2 cellular contexts compared by ENCODE assay signal in the genomic region with DNA sequence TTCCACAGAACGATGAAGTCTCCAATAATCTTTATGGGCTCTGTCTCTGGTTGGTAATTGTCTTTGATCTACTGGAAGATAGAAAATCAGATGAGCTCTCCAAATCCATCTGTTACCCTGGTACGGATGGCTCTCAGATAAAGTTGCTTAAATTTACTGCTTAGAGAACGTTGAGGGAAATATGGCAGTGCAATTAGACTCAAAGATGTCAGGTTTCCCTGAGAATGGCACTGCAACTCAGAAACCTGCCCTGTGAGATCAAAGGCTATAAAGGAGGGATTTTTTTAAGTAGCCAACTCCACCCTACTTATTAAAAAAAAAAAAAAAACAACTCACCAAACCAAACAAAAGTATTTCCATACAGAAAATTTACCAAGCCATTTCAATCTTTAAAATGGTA.
TF ChIP-seq lines count a peak whose summit lies in the region.

No MANE protein-coding gene starts in this region.

TF ChIP-seq in WTC11, 78 proteins besides CTCF, POLR2A, EP300 and RAD21 (continues in another document):
- TF ChIP-seq, protein P1, sequence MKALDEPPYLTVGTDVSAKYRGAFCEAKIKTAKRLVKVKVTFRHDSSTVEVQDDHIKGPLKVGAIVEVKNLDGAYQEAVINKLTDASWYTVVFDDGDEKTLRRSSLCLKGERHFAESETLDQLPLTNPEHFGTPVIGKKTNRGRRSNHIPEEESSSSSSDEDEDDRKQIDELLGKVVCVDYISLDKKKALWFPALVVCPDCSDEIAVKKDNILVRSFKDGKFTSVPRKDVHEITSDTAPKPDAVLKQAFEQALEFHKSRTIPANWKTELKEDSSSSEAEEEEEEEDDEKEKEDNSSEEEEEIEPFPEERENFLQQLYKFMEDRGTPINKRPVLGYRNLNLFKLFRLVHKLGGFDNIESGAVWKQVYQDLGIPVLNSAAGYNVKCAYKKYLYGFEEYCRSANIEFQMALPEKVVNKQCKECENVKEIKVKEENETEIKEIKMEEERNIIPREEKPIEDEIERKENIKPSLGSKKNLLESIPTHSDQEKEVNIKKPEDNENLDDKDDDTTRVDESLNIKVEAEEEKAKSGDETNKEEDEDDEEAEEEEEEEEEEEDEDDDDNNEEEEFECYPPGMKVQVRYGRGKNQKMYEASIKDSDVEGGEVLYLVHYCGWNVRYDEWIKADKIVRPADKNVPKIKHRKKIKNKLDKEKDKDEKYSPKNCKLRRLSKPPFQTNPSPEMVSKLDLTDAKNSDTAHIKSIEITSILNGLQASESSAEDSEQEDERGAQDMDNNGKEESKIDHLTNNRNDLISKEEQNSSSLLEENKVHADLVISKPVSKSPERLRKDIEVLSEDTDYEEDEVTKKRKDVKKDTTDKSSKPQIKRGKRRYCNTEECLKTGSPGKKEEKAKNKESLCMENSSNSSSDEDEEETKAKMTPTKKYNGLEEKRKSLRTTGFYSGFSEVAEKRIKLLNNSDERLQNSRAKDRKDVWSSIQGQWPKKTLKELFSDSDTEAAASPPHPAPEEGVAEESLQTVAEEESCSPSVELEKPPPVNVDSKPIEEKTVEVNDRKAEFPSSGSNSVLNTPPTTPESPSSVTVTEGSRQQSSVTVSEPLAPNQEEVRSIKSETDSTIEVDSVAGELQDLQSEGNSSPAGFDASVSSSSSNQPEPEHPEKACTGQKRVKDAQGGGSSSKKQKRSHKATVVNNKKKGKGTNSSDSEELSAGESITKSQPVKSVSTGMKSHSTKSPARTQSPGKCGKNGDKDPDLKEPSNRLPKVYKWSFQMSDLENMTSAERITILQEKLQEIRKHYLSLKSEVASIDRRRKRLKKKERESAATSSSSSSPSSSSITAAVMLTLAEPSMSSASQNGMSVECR (CRISPR knock-in tag; IDR thresholded peaks at IDR 0.05; ENCODE audit: borderline replicate concordance) = no peak
- no peak for TF ChIP-seq FOXJ3 (CRISPR knock-in tag; IDR thresholded peaks at IDR 0.05; ENCODE audit: borderline replicate concordance)
- TF ChIP-seq HMGA2 (CRISPR knock-in tag; IDR thresholded peaks at IDR 0.05) = no peak
- TF ChIP-seq, protein P2, sequence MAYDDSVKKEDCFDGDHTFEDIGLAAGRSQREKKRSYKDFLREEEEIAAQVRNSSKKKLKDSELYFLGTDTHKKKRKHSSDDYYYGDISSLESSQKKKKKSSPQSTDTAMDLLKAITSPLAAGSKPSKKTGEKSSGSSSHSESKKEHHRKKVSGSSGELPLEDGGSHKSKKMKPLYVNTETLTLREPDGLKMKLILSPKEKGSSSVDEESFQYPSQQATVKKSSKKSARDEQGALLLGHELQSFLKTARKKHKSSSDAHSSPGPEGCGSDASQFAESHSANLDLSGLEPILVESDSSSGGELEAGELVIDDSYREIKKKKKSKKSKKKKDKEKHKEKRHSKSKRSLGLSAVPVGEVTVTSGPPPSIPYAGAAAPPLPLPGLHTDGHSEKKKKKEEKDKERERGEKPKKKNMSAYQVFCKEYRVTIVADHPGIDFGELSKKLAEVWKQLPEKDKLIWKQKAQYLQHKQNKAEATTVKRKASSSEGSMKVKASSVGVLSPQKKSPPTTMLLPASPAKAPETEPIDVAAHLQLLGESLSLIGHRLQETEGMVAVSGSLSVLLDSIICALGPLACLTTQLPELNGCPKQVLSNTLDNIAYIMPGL (CRISPR knock-in tag; IDR thresholded peaks at IDR 0.05) = no peak
- TF ChIP-seq, protein P3, sequence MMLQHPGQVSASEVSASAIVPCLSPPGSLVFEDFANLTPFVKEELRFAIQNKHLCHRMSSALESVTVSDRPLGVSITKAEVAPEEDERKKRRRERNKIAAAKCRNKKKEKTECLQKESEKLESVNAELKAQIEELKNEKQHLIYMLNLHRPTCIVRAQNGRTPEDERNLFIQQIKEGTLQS (CRISPR knock-in tag; conservative IDR thresholded peaks at IDR 0.05) = no peak
- TF ChIP-seq TP53 (CRISPR knock-in tag; IDR thresholded peaks at IDR 0.05) = no peak
- no peak for TF ChIP-seq MXD4 (CRISPR knock-in tag; IDR thresholded peaks at IDR 0.05; ENCODE audit: borderline replicate concordance)
- no peak for TF ChIP-seq SMAD3 (CRISPR knock-in tag; IDR thresholded peaks at IDR 0.05; ENCODE audit: borderline replicate concordance)
- TF ChIP-seq, protein P4, sequence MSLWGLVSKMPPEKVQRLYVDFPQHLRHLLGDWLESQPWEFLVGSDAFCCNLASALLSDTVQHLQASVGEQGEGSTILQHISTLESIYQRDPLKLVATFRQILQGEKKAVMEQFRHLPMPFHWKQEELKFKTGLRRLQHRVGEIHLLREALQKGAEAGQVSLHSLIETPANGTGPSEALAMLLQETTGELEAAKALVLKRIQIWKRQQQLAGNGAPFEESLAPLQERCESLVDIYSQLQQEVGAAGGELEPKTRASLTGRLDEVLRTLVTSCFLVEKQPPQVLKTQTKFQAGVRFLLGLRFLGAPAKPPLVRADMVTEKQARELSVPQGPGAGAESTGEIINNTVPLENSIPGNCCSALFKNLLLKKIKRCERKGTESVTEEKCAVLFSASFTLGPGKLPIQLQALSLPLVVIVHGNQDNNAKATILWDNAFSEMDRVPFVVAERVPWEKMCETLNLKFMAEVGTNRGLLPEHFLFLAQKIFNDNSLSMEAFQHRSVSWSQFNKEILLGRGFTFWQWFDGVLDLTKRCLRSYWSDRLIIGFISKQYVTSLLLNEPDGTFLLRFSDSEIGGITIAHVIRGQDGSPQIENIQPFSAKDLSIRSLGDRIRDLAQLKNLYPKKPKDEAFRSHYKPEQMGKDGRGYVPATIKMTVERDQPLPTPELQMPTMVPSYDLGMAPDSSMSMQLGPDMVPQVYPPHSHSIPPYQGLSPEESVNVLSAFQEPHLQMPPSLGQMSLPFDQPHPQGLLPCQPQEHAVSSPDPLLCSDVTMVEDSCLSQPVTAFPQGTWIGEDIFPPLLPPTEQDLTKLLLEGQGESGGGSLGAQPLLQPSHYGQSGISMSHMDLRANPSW (CRISPR knock-in tag; conservative IDR thresholded peaks at IDR 0.05; ENCODE audit: low read depth) = no peak
- TF ChIP-seq, protein P5, sequence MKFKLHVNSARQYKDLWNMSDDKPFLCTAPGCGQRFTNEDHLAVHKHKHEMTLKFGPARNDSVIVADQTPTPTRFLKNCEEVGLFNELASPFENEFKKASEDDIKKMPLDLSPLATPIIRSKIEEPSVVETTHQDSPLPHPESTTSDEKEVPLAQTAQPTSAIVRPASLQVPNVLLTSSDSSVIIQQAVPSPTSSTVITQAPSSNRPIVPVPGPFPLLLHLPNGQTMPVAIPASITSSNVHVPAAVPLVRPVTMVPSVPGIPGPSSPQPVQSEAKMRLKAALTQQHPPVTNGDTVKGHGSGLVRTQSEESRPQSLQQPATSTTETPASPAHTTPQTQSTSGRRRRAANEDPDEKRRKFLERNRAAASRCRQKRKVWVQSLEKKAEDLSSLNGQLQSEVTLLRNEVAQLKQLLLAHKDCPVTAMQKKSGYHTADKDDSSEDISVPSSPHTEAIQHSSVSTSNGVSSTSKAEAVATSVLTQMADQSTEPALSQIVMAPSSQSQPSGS (CRISPR knock-in tag; IDR thresholded peaks at IDR 0.05; ENCODE audit: borderline replicate concordance, low read depth) = no peak
- TF ChIP-seq, protein P6, sequence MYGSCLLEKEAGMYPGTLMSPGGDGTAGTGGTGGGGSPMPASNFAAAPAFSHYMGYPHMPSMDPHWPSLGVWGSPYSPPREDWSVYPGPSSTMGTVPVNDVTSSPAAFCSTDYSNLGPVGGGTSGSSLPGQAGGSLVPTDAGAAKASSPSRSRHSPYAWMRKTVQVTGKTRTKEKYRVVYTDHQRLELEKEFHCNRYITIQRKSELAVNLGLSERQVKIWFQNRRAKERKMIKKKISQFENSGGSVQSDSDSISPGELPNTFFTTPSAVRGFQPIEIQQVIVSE (CRISPR knock-in tag; IDR thresholded peaks at IDR 0.05; ENCODE audit: borderline replicate concordance) = no peak

TF ChIP-seq in HepG2, 621 proteins besides CTCF, POLR2A, EP300 and RAD21:
- TF ChIP-seq PRMT3 (CRISPR knock-in tag; IDR thresholded peaks at IDR 0.05; ENCODE audit: borderline replicate concordance, low read depth) (no peak), ZNF564 (CRISPR knock-in tag; IDR thresholded peaks at IDR 0.05) (0 out of 2 replicates have a peak, but pooled peaks have one; percentile 5), BRD4 (CRISPR knock-in tag; IDR thresholded peaks at IDR 0.05) (no peak)
